In genomic region chr14:41662780-41663477, GRCh38 we compare ENCODE assay signal across 20 cellular contexts. TPM values are rescaled to one million over a fixed set of nuclear protein-coding genes. Genes with fewer than 3 reads are reported as not detected.
DNase-seq lines count a peak whose midpoint lies in the region; TF ChIP-seq lines count a peak whose summit lies in the region.
"Had no signal": no experiment of that assay in that cellular context is flagged by ENCODE, and none has a peak within 500 bp of the region (broad histone marks: within the 10 kb centered on the region; RNA-seq: fewer than 3 reads in every experiment).

No MANE protein-coding gene starts in this region.

- no peaks in the 10 kb centered on the region for H4K20me1 ChIP-seq in SU-DHL-6 (ENCODE audit: low read depth, low read length)
- no peaks in the 10 kb centered on the region for H4K20me1 ChIP-seq in neural cell (ENCODE audit: insufficient read depth)
- H4K20me1 ChIP-seq: BLaER1 had no signal

- no peak for TF ChIP-seq EP300 in neural cell (conservative IDR thresholded peaks at IDR 0.05; ENCODE audit: poor library complexity, severe bottlenecking)

- no peak overlapping the region for H3K9ac ChIP-seq in SU-DHL-6 (ENCODE audit: low read length)
- peak overlapping the region; percentile 27 for H3K9ac ChIP-seq in neural cell (ENCODE audit: low read length)
- H3K9ac ChIP-seq: BLaER1, KMS-11 had no signal

- DNase-seq in NCI-H82 (lab: John Stamatoyannopoulos, UW) = peak; percentile 3
- no peak for DNase-seq in NCI-H82 treated with DMSO at 0.1 percent for 48 hours (lab: John Stamatoyannopoulos, UW; ENCODE audit: unreplicated experiment)
- peak; percentile 22 for DNase-seq in glomerular visceral epithelial cell (ENCODE audit: extremely low spot score)
- no peak for DNase-seq in stimulated activated CD4-positive, alpha-beta T cell treated with anti-CD3 and anti-CD28 coated beads, Interleukin-2, amount 100 ng/mL, for 24 hours
- no peak for DNase-seq in 8988T
- no peak for DNase-seq in NCI-H1417 treated with DMSO at 0.1 percent for 48 hours (lab: John Stamatoyannopoulos, UW)
- DNase-seq: CD4-positive, CD25-positive, alpha-beta regulatory T cell; MM.1S; NCI-H1048; NCI-H1417; NCI-H2081; NCI-H2227 treated with DMSO at 0.1 percent for 48 hours; NCI-H510A; SHP77 treated with DMSO at 0.1 percent for 48 hours had no signal

- H3K4me2 ChIP-seq in SU-DHL-6 (ENCODE audit: low read depth, low read length, poor library complexity, severe bottlenecking) = no peak overlapping the region
- H3K4me2 ChIP-seq in neural cell (ENCODE audit: low read length) = no peak overlapping the region
- H3K4me2 ChIP-seq: BLaER1, KMS-11 had no signal

- H3K36me3 ChIP-seq in SU-DHL-6 (ENCODE audit: low read length) (no peaks in the 10 kb centered on the region), neural cell (ENCODE audit: insufficient read depth, low read length) (no peaks in the 10 kb centered on the region)
- H3K36me3 ChIP-seq: BLaER1 had no signal

- H2AFZ ChIP-seq in SU-DHL-6 (ENCODE audit: low read depth, low read length, severe bottlenecking) = peak overlapping the region; percentile 30
- no peak overlapping the region for H2AFZ ChIP-seq in neural cell (ENCODE audit: low read depth, low read length)

- H3K27ac ChIP-seq in SU-DHL-6 (ENCODE audit: low read depth, low read length) (no peak overlapping the region), neural cell (ENCODE audit: low read length) (peak overlapping the region; percentile 62)
- H3K27ac ChIP-seq: BLaER1, KMS-11, RWPE1 had no signal

- no peak for TF ChIP-seq RAD21 in neural cell (conservative IDR thresholded peaks at IDR 0.05)

- no peaks in the 10 kb centered on the region for H3F3A ChIP-seq in SU-DHL-6 (ENCODE audit: insufficient read depth)
- H3F3A ChIP-seq in neural cell (ENCODE audit: insufficient read depth, low read length, poor library complexity, severe bottlenecking) = no peaks in the 10 kb centered on the region

- no peak overlapping the region for H3K4me3 ChIP-seq in SU-DHL-6 (ENCODE audit: insufficient read depth, low read length, poor library complexity, severe bottlenecking)
- H3K4me3 ChIP-seq in neural cell (ENCODE audit: low read length) = peak overlapping the region; percentile 2
- H3K4me3 ChIP-seq: BLaER1 had no signal

- H3K27me3 ChIP-seq in SU-DHL-6 (ENCODE audit: low read length) = no peaks in the 10 kb centered on the region
- no peaks in the 10 kb centered on the region for H3K27me3 ChIP-seq in neural cell (ENCODE audit: insufficient read depth, low read depth, low read length)
- H3K27me3 ChIP-seq: BLaER1 had no signal

- H3K79me2 ChIP-seq in SU-DHL-6 (ENCODE audit: insufficient read depth, low read length) = no peaks in the 10 kb centered on the region
- no peaks in the 10 kb centered on the region for H3K79me2 ChIP-seq in neural cell (replicated peaks; ENCODE audit: insufficient read depth, low read length)

- H3K9me2 ChIP-seq in SU-DHL-6 (replicated peaks; ENCODE audit: insufficient read depth, low read length) (no peaks in the 10 kb centered on the region), neural cell (ENCODE audit: insufficient read depth, low read length) (no peaks in the 10 kb centered on the region)

- TF ChIP-seq CTCF in SU-DHL-6 (IDR thresholded peaks at IDR 0.05; ENCODE audit: insufficient read depth, low read length, poor library complexity, severe bottlenecking) (no peak), neural cell (IDR thresholded peaks at IDR 0.05; ENCODE audit: poor library complexity, severe bottlenecking) (no peak)

- H3K9me3 ChIP-seq in SU-DHL-6 (ENCODE audit: insufficient read depth, low read length) (no peaks in the 10 kb centered on the region), neural cell (ENCODE audit: low read length) (no peaks in the 10 kb centered on the region)
- H3K9me3 ChIP-seq: BLaER1 had no signal

TF ChIP-seq in neural cell, 6 proteins besides CTCF, POLR2A, EP300 and RAD21:
- TF ChIP-seq EZH2 (IDR thresholded peaks at IDR 0.05; ENCODE audit: borderline replicate concordance, insufficient read depth, low read length, poor library complexity, severe bottlenecking) (no peak), REST (IDR thresholded peaks at IDR 0.05; ENCODE audit: borderline replicate concordance) (no peak), MXI1 (conservative IDR thresholded peaks at IDR 0.05; ENCODE audit: poor library complexity, severe bottlenecking) (no peak), TAF1 (IDR thresholded peaks at IDR 0.05; ENCODE audit: low read depth) (no peak), POLR2AphosphoS5 (IDR thresholded peaks at IDR 0.05) (no peak), SMC3 (conservative IDR thresholded peaks at IDR 0.05; ENCODE audit: poor library complexity) (no peak)

RNA-seq across cellular contexts. Expression of gene LRFN5, which starts 56.3 kb away (rescaled TPM):
- polyA plus RNA-seq in neural cell = 21.8 and 24.5 TPM in 2 replicates
- polyA minus RNA-seq in neural cell = 90.3 and 106 TPM in 2 replicates
- polyA plus RNA-seq: CD4-positive, CD25-positive, alpha-beta regulatory T cell; IgD-negative memory B cell had no signal

Comparison
In these comparisons a context has a peak if more than half of its experiments do, and no peak if none do; other contexts are left out.
1. DNase-seq: peak in NCI-H82 (single experiment) and glomerular visceral epithelial cell (single experiment); none in NCI-H82 treated with DMSO at 0.1 percent for 48 hours (single experiment), stimulated activated CD4-positive, alpha-beta T cell treated with anti-CD3 and anti-CD28 coated beads, Interleukin-2, amount 100 ng/mL, for 24 hours (0 of 2), 8988T (single experiment) and NCI-H1417 treated with DMSO at 0.1 percent for 48 hours (single experiment).